11 cellular contexts compared by ENCODE assay signal in the genomic region with DNA sequence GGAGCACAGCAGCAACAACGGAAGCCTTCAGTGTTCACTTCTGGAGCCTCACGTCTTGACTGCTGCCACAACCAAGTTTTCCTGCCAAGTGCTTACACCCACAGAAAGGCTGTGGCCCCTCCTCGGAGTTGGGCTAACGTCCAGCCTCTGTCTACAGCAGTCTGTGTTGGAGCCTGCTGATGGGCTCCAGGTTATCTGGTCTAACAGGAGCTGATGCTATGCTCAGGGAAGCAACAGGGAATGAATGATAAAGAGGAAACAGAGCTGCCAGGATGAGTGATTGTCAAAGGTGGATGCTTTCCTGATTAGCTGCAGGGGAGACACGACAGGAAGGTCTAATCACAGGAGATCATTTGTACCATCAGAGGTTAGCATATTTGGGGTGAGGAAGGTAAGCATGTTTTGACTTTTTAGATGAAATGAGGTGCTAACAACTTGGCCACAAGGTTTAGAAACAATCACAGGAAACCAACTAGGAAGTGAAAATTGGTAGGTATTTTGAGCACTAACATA. TPM values are rescaled to one million over a fixed set of nuclear protein-coding genes. Genes with fewer than 3 reads are reported as not detected.
DNase-seq lines count a peak whose midpoint lies in the region; ATAC-seq, FAIRE-seq and TF ChIP-seq lines count a peak whose summit lies in the region.
"Had no signal": no experiment of that assay in that cellular context is flagged by ENCODE, and none has a peak within 500 bp of the region (broad histone marks: within the 10 kb centered on the region; RNA-seq: fewer than 3 reads in every experiment).

No MANE protein-coding gene starts in this region.

- H4K91ac ChIP-seq in H1 (replicated peaks; ENCODE audit: insufficient read length, low read length) = no peak overlapping the region

- no peak overlapping the region; the same call in 1 of the 2 replicates for H3K18ac ChIP-seq in H1 (ENCODE audit: extremely low read depth, low read length)

- peak overlapping the region in 7 of 8 donors; percentile 6 to 88 (median 42) for H3K27ac Mint-ChIP-seq in CD8-positive, alpha-beta memory T cell
- peak overlapping the region in 2 of 9 donors; percentile 10 to 21 for H3K27ac Mint-ChIP-seq in naive thymus-derived CD4-positive, alpha-beta T cell
- H3K27ac Mint-ChIP-seq: CD4-positive, alpha-beta T cell had no signal

- no peak overlapping the region for H3K23ac ChIP-seq in H1 (ENCODE audit: insufficient read length)

- no peaks in the 10 kb centered on the region for H3K23me2 ChIP-seq in H1 (ENCODE audit: low read depth, low read length)

- H3K4me2 ChIP-seq in H1 (ENCODE audit: insufficient read depth in 1 of 2, low read depth in 2 of 2, low read length in 2 of 2) = no peak overlapping the region

- intact Hi-C loops in naive thymus-derived CD4-positive, alpha-beta T cell (cut with micrococcal nuclease) = loop anchor here in 1 of 2 donors (10.0 kb wide), 2 partner anchors 352 to 492 kb away; a partner anchor contains a TSS

- H3K4me3 Mint-ChIP-seq in CD8-positive, alpha-beta memory T cell = peak overlapping the region in 6 of 7 donors; percentile 29 to 66 (median 48)
- peak overlapping the region in 8 of 10 donors; percentile 0 to 63 (median 15) for H3K4me3 Mint-ChIP-seq in naive thymus-derived CD4-positive, alpha-beta T cell
- H3K4me3 Mint-ChIP-seq: CD4-positive, alpha-beta T cell had no signal

- H2AFZ ChIP-seq in H1 (ENCODE audit: low read length) = peak overlapping the region; percentile 79

- H3K36me3 ChIP-seq in CD8-positive, alpha-beta memory T cell (ENCODE audit: insufficient read depth, low read length) = no peaks in the 10 kb centered on the region
- H3K36me3 ChIP-seq in KOPT-K1 (ENCODE audit: insufficient read depth, low read length) = no peaks in the 10 kb centered on the region
- no peaks in the 10 kb centered on the region for H3K36me3 ChIP-seq in H1 (ENCODE audit: control insufficient read depth in 2 of 4, insufficient read depth in 4 of 4, low read length in 3 of 4)
- H3K36me3 ChIP-seq in naive thymus-derived CD4-positive, alpha-beta T cell (ENCODE audit: control insufficient read depth in 2 of 3, insufficient read depth in 3 of 3, low read length in 3 of 3) = no peaks in the 10 kb centered on the region

- no peak overlapping the region for H2AK5ac ChIP-seq in H1 (ENCODE audit: low read depth, low read length)

- TF ChIP-seq CTCF in H1 (IDR thresholded peaks at IDR 0.05; ENCODE audit: control extremely low read depth in 1 of 3, insufficient read depth in 1 of 3, low read depth in 1 of 3, low read length in 3 of 3) = no peak

- no peak overlapping the region for H4K5ac ChIP-seq in H1 (ENCODE audit: insufficient read length, low read depth, low read length)

- H3K79me2 ChIP-seq in H1 (ENCODE audit: control insufficient read depth in 1 of 2, insufficient read depth in 2 of 2, low read length in 2 of 2) = no peaks in the 10 kb centered on the region

- WGBS in H1 (ENCODE audit: extremely low coverage in 1 of 2, insufficient coverage in 1 of 2, insufficient read length in 1 of 2, insufficient replicate concordance in 2 of 2, low coverage in 1 of 2, low lambda C conversion rate in 2 of 2, missing lambda C conversion rate in 1 of 2), 2 experiments = 79% methylated on average over 5 of the region's 5 CpGs; no CpG with 5 or more reads in 1 of the 2 experiments

- H4K20me1 ChIP-seq in H1 (replicated peaks in 1 of 2; ENCODE audit: control insufficient read depth in 1 of 2, insufficient read depth in 2 of 2, low read length in 2 of 2) = no peaks in the 10 kb centered on the region

- no peak overlapping the region for H3K56ac ChIP-seq in H1 (replicated peaks; ENCODE audit: insufficient read length, low read depth, low read length)

- H2BK20ac ChIP-seq in H1 (ENCODE audit: low read length) = no peak overlapping the region

- TF ChIP-seq POLR2A in H1 (IDR thresholded peaks at IDR 0.05; ENCODE audit: control extremely low read depth in 1 of 2, low read depth in 2 of 2, low read length in 2 of 2) = no peak

- H3K9me3 Mint-ChIP-seq in CD8-positive, alpha-beta memory T cell = no peaks in the 10 kb centered on the region
- H3K9me3 Mint-ChIP-seq in naive thymus-derived CD4-positive, alpha-beta T cell = peaks cover 0 to 5% (median 0%) of the 10 kb centered on the region in 11 donors
- H3K9me3 Mint-ChIP-seq: CD4-positive, alpha-beta T cell had no signal

- H3K4ac ChIP-seq in H1 (replicated peaks; ENCODE audit: insufficient read length, low read depth, low read length) = no peak overlapping the region

- no peak overlapping the region for H3K27ac ChIP-seq in CD8-positive, alpha-beta memory T cell (ENCODE audit: low read depth, low read length)
- H3K27ac ChIP-seq in KOPT-K1 (ENCODE audit: low read depth, low read length, poor library complexity, severe bottlenecking) (peak overlapping the region; percentile 70), H1 (ENCODE audit: low read depth, low read length) (no peak overlapping the region)
- no peak overlapping the region for H3K27ac ChIP-seq in naive thymus-derived CD4-positive, alpha-beta T cell (ENCODE audit: low read depth, low read length)

- H3K4me1 ChIP-seq in CD8-positive, alpha-beta memory T cell (ENCODE audit: insufficient read depth, low read length) = peaks cover 14% of the 10 kb centered on the region
- peaks cover 0 to 4% (median 2%) of the 10 kb centered on the region in 4 experiments; a peak in 3 of 7 replicates for H3K4me1 ChIP-seq in H1 (replicated peaks in 1 of 4; ENCODE audit: control insufficient read depth in 3 of 4, insufficient read depth in 4 of 4, low read length in 3 of 4)
- peaks cover 4 to 14% of the 10 kb centered on the region in 2 donors for H3K4me1 ChIP-seq in naive thymus-derived CD4-positive, alpha-beta T cell (ENCODE audit: control insufficient read depth in 2 of 2, insufficient read depth in 2 of 2, low read length in 2 of 2)

- H2BK12ac ChIP-seq in H1 (ENCODE audit: low read depth, low read length) = no peak overlapping the region

- H2BK5ac ChIP-seq in H1 (ENCODE audit: low read depth, low read length) = no peak overlapping the region

- no peak overlapping the region for H4K8ac ChIP-seq in H1 (ENCODE audit: extremely low read depth, insufficient read depth, low read length)

- POLR2A ChIA-PET in CD8-positive, alpha-beta memory T cell (lab: Charles Lee) = no interaction called here
- POLR2A ChIA-PET in H1 (lab: Charles Lee; ENCODE audit: partially characterized antibody) = interaction anchor here (1.3 kb wide), 1 partner anchor 962 kb away, joined by 4 read pairs; no protein-coding TSS in a partner anchor
- POLR2A ChIA-PET in naive thymus-derived CD4-positive, alpha-beta T cell (lab: Charles Lee) = interaction anchor here (0.7 kb wide), 1 partner anchor 253 kb away, joined by 3 read pairs; no protein-coding TSS in a partner anchor

- TF ChIP-seq RAD21 in H1 (IDR thresholded peaks at IDR 0.05 in 1 of 2, conservative IDR thresholded peaks at IDR 0.05 in 1 of 2; ENCODE audit: low read depth in 2 of 2, low read length in 2 of 2) = no peak

- no peak overlapping the region for H3K4me3 ChIP-seq in CD8-positive, alpha-beta memory T cell (ENCODE audit: low read length)
- H3K4me3 ChIP-seq in H1 (ENCODE audit: extremely low read depth in 1 of 4, insufficient read depth in 2 of 4, low read depth in 3 of 4, low read length in 4 of 4) = no peak overlapping the region
- H3K4me3 ChIP-seq in naive thymus-derived CD4-positive, alpha-beta T cell (ENCODE audit: low read length) = no peak overlapping the region

- no peak for FAIRE-seq in H1 (lab: Jason Lieb, UNC)

- ATAC-seq in naive thymus-derived CD4-positive, alpha-beta T cell = peak; percentile 12
- ATAC-seq in GM21786 (IDR thresholded peaks at IDR 0.05; ENCODE audit: unreplicated experiment) (no peak), GM19397 (IDR thresholded peaks at IDR 0.05; ENCODE audit: unreplicated experiment) (no peak)

- no peaks in the 10 kb centered on the region for H3K79me1 ChIP-seq in H1 (ENCODE audit: low read depth, low read length)

- H2BK15ac ChIP-seq in H1 (ENCODE audit: low read length) = no peak overlapping the region

- CTCF ChIA-PET in CD8-positive, alpha-beta memory T cell (lab: Charles Lee) = no interaction called here
- CTCF ChIA-PET in H1 (lab: Charles Lee; ENCODE audit: partially characterized antibody) = no interaction called here
- CTCF ChIA-PET in naive thymus-derived CD4-positive, alpha-beta T cell (lab: Charles Lee) = interaction anchor here (1.2 kb wide), 1 partner anchor 253 kb away, joined by 3 read pairs; no protein-coding TSS in a partner anchor

- no peak overlapping the region for H3K14ac ChIP-seq in H1 (ENCODE audit: insufficient read length)

- TF ChIP-seq EP300 in H1 (IDR thresholded peaks at IDR 0.05; ENCODE audit: borderline replicate concordance in 1 of 2, low read depth in 2 of 2, low read length in 2 of 2) = no peak

- no peak overlapping the region for H2BK120ac ChIP-seq in H1 (replicated peaks; ENCODE audit: low read depth, low read length)

- no peak for DNase-seq in CD8-positive, alpha-beta memory T cell
- DNase-seq in H1 (ENCODE audit: low read depth in 1 of 2, low spot score in 2 of 2) (no peak), NCI-H524 (lab: John Stamatoyannopoulos, UW) (no peak), SKM-1 (lab: John Stamatoyannopoulos, UW; ENCODE audit: unreplicated experiment) (no peak)
- no peak for DNase-seq in naive thymus-derived CD4-positive, alpha-beta T cell
- DNase-seq: CD4-positive, alpha-beta T cell; cerebellar nuclear complex; NCI-H774 had no signal

- H3K27me3 Mint-ChIP-seq in CD8-positive, alpha-beta memory T cell = peaks cover 4 to 6% of the 10 kb centered on the region in 2 donors
- peaks cover 0 to 37% (median 3%) of the 10 kb centered on the region in 5 donors for H3K27me3 Mint-ChIP-seq in naive thymus-derived CD4-positive, alpha-beta T cell
- H3K27me3 Mint-ChIP-seq: CD4-positive, alpha-beta T cell had no signal

- H3K27me3 ChIP-seq in CD8-positive, alpha-beta memory T cell (ENCODE audit: insufficient read depth, low read length, poor library complexity, severe bottlenecking) = no peaks in the 10 kb centered on the region
- no peaks in the 10 kb centered on the region for H3K27me3 ChIP-seq in H1 (replicated peaks in 1 of 4; ENCODE audit: control insufficient read depth in 3 of 4, extremely low read depth in 1 of 4, insufficient read depth in 3 of 4, low read length in 3 of 4)
- no peaks in the 10 kb centered on the region for H3K27me3 ChIP-seq in naive thymus-derived CD4-positive, alpha-beta T cell (ENCODE audit: control insufficient read depth in 2 of 2, insufficient read depth in 2 of 2, low read length in 2 of 2)

- peaks cover 16 to 29% (median 24%) of the 10 kb centered on the region in 3 donors for H3K4me1 Mint-ChIP-seq in CD8-positive, alpha-beta memory T cell
- H3K4me1 Mint-ChIP-seq in naive thymus-derived CD4-positive, alpha-beta T cell = peaks cover 10 to 16% (median 13%) of the 10 kb centered on the region in 7 donors

- H3K36me3 Mint-ChIP-seq in CD8-positive, alpha-beta memory T cell = peaks cover 0 to 3% (median 0%) of the 10 kb centered on the region in 3 donors
- peaks cover 0 to 2% (median 0%) of the 10 kb centered on the region in 5 donors for H3K36me3 Mint-ChIP-seq in naive thymus-derived CD4-positive, alpha-beta T cell

- no peak overlapping the region for H3K9ac ChIP-seq in H1 (replicated peaks in 1 of 4; ENCODE audit: extremely low read depth in 1 of 4, low read depth in 3 of 4, low read length in 3 of 4)

- H3K9me3 ChIP-seq in CD8-positive, alpha-beta memory T cell (ENCODE audit: low read length) = no peaks in the 10 kb centered on the region
- H3K9me3 ChIP-seq in KOPT-K1 (ENCODE audit: insufficient read depth, low read length, poor library complexity, severe bottlenecking) = peaks cover 9% of the 10 kb centered on the region
- H3K9me3 ChIP-seq in H1 (ENCODE audit: insufficient read depth in 2 of 2, low read depth in 1 of 2, low read length in 1 of 2) = 0 out of 4 replicates have a peak, but pooled peaks cover 0 to 6% of the 10 kb centered on the region in 2 experiments
- H3K9me3 ChIP-seq in naive thymus-derived CD4-positive, alpha-beta T cell (ENCODE audit: control insufficient read depth in 2 of 3, low read length in 3 of 3) = no peaks in the 10 kb centered on the region

RNA-seq across cellular contexts. Expression of a gene that starts 53.8 kb away (rescaled TPM):
- total RNA-seq in CD8-positive, alpha-beta memory T cell = 1 to 10 TPM; 5.4 to 6.5 TPM
- polyA plus RNA-seq in CD8-positive, alpha-beta memory T cell = 23.4 TPM
- 8.4 and 9.3 TPM in 2 replicates for total RNA-seq in H1 (2021; fragmentation: NEBNext Ultra II Directional; extraction: Animal tissue kit (Norgen Biotek cat#: 25700))
- 4.5 and 5.2 TPM in 2 replicates for polyA plus RNA-seq in H1 (2011; rRNA removed)
- 6.9 TPM for polyA plus RNA-seq in H1 (2011; cell fraction: cytosol; rRNA removed)
- 4.3 TPM for polyA plus RNA-seq in H1 (2011; cell fraction: nucleus; rRNA removed)
- polyA plus RNA-seq in H1 (2012, experiment 1 of 2) = 5.1 to 9.5 TPM (median 7.1 TPM) in 4 replicates
- polyA plus RNA-seq in H1 (2012, experiment 2 of 2) = 0.87 TPM
- 4.4 TPM for polyA plus RNA-seq in H1 (2013, experiment 1 of 2)
- 4.0 TPM for polyA plus RNA-seq in H1 (2013, experiment 2 of 2)
- 7.5 and 9.9 TPM in 2 replicates for polyA minus RNA-seq in H1 (2011; rRNA and poly(A)+ RNA removed)
- 5.9 TPM for polyA minus RNA-seq in H1 (2011; cell fraction: cytosol; rRNA and poly(A)+ RNA removed)
- 6.7 TPM for polyA minus RNA-seq in H1 (2011; cell fraction: nucleus; rRNA and poly(A)+ RNA removed)
- 10 to 100 TPM in 3 of 5 experiments, 1 to 10 TPM in 2; 7.6 to 17.8 (median 10.1) TPM for total RNA-seq in naive thymus-derived CD4-positive, alpha-beta T cell
- 10 to 100 TPM; 14.6 to 19.7 TPM for polyA plus RNA-seq in naive thymus-derived CD4-positive, alpha-beta T cell
